ENCODE assay signal across 2 cellular contexts in genomic region chr20:3174442-3175263, GRCh38.
TF ChIP-seq lines count a peak whose summit lies in the region.

No MANE protein-coding gene starts in this region.

TF ChIP-seq in SK-N-SH, 30 proteins besides CTCF, POLR2A, EP300 and RAD21 (continued from another document):
- TF ChIP-seq IRF3 (IDR thresholded peaks at IDR 0.05; ENCODE audit: low read depth, low read length), result no peak
- no peak for TF ChIP-seq RCOR1 (IDR thresholded peaks at IDR 0.05; ENCODE audit: low read length)
- TF ChIP-seq, protein P1, sequence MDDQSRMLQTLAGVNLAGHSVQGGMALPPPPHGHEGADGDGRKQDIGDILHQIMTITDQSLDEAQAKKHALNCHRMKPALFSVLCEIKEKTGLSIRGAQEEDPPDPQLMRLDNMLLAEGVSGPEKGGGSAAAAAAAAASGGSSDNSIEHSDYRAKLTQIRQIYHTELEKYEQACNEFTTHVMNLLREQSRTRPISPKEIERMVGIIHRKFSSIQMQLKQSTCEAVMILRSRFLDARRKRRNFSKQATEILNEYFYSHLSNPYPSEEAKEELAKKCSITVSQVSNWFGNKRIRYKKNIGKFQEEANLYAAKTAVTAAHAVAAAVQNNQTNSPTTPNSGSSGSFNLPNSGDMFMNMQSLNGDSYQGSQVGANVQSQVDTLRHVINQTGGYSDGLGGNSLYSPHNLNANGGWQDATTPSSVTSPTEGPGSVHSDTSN (IDR thresholded peaks at IDR 0.05), result no peak
- TF ChIP-seq FOXJ3 (CRISPR knock-in tag; IDR thresholded peaks at IDR 0.05), result no peak
- TF ChIP-seq, protein P2, sequence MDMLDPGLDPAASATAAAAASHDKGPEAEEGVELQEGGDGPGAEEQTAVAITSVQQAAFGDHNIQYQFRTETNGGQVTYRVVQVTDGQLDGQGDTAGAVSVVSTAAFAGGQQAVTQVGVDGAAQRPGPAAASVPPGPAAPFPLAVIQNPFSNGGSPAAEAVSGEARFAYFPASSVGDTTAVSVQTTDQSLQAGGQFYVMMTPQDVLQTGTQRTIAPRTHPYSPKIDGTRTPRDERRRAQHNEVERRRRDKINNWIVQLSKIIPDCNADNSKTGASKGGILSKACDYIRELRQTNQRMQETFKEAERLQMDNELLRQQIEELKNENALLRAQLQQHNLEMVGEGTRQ (IDR thresholded peaks at IDR 0.05; ENCODE audit: borderline replicate concordance, low read depth, low read length), result no peak
- TF ChIP-seq MEF2A (IDR thresholded peaks at IDR 0.05; ENCODE audit: borderline replicate concordance, low read depth), result no peak
- no peak for TF ChIP-seq SMC3 (IDR thresholded peaks at IDR 0.05; ENCODE audit: low read depth, low read length)
- TF ChIP-seq MAX (IDR thresholded peaks at IDR 0.05; ENCODE audit: low read depth), result no peak
- no peak for TF ChIP-seq EZH2phosphoT487 (IDR thresholded peaks at IDR 0.05; ENCODE audit: borderline replicate concordance, low read depth)
- no peak for TF ChIP-seq NRF1 (IDR thresholded peaks at IDR 0.05; ENCODE audit: low read depth, low read length)
- no peak for TF ChIP-seq YY1 (IDR thresholded peaks at IDR 0.05; ENCODE audit: low read depth)
- no peak for TF ChIP-seq FOSL2 (IDR thresholded peaks at IDR 0.05; ENCODE audit: borderline replicate concordance, low read depth)

TF ChIP-seq in SK-N-SH treated with all-trans-retinoic acid at 6 μM for 48 hours, 23 proteins besides CTCF, POLR2A, EP300 and RAD21 (continued from another document):
- TF ChIP-seq POU6F1 (CRISPR knock-in tag; IDR thresholded peaks at IDR 0.05; ENCODE audit: borderline replicate concordance, low read depth), result no peak
- TF ChIP-seq ZNF70 (CRISPR knock-in tag; IDR thresholded peaks at IDR 0.05), result no peak
- TF ChIP-seq RARB (CRISPR knock-in tag; IDR thresholded peaks at IDR 0.05), result no peak
- TF ChIP-seq ARNTL (CRISPR knock-in tag; IDR thresholded peaks at IDR 0.05; ENCODE audit: borderline replicate concordance, low read depth), result no peak
- no peak for TF ChIP-seq ZC3H10 (CRISPR knock-in tag; IDR thresholded peaks at IDR 0.05)
